Comparison of ENCODE assay signal across 15 cellular contexts in the genomic region with DNA sequence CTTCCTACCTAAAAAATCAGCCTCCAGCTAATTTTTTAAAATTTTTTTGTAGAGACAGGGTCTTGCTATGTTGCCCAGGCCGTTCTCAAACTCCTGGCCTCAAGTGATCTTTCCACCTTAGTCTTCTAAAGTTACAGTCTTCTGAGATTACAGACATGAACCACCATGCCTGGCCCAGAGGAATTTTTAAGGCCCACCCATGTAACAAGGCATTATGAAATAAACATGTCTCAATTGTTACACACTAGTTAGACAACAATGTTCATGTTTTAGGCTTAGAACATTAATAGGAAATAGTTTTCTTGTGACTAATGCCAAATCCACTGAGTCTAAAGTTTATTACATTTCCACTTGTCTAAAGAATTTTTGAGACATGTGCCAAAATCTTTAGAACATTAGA.
DNase-seq lines count a peak whose midpoint lies in the region; ATAC-seq and FAIRE-seq lines count a peak whose summit lies in the region.
"Had no signal": no experiment of that assay in that cellular context is flagged by ENCODE, and none has a peak within 500 bp of the region (broad histone marks: within the 10 kb centered on the region; RNA-seq: fewer than 3 reads in every experiment).

No MANE protein-coding gene starts in this region.

- H3K27me3 ChIP-seq in right cardiac atrium (ENCODE audit: control insufficient read depth, insufficient read depth), result no peaks in the 10 kb centered on the region
- H3K27me3 ChIP-seq: body of pancreas had no signal

- FAIRE-seq in urothelium cell line (lab: Jason Lieb, UNC), result no peak

- H3K4me1 ChIP-seq in right cardiac atrium (ENCODE audit: control insufficient read depth, insufficient read depth, low read length), result peaks cover 3% of the 10 kb centered on the region
- H3K4me1 ChIP-seq: body of pancreas had no signal

- no peaks in the 10 kb centered on the region for H3K9me3 ChIP-seq in right cardiac atrium (ENCODE audit: control insufficient read depth, low read length)
- H3K9me3 ChIP-seq: body of pancreas, mucosa of descending colon had no signal

- ATAC-seq in right cardiac atrium, result peak; percentile 16 to 74
- ATAC-seq: body of pancreas, mucosa of descending colon had no signal

- peak overlapping the region; percentile 45 for H3K27ac ChIP-seq in right cardiac atrium (ENCODE audit: low read length)
- H3K27ac ChIP-seq: body of pancreas, PC-9 had no signal

- H3K4me3 ChIP-seq in right cardiac atrium (ENCODE audit: low read length), result no peak overlapping the region
- H3K4me3 ChIP-seq: body of pancreas, mucosa of descending colon, PC-9 had no signal

- whole genome bisulfite sequencing in right cardiac atrium, result 69% methylated on average over 1 of the region's 1 CpG

- peak; percentile 70 for DNase-seq in HS-5 (ENCODE audit: low read depth)
- DNase-seq in dermis blood vessel endothelial cell, result peak; percentile 60
- DNase-seq in right cardiac atrium, result no peak
- DNase-seq in urothelium cell line (ENCODE audit: low spot score), result peak; percentile 2
- DNase-seq in amygdala (lab: John Stamatoyannopoulos, UW), result no peak
- DNase-seq in DMS79 treated with DMSO at 0.1 percent for 48 hours (lab: John Stamatoyannopoulos, UW), result no peak
- no peak for DNase-seq in posterior cingulate gyrus
- DNase-seq: activated CD4-positive, alpha-beta T cell treated with anti-CD3 and anti-CD28 coated beads, Interleukin-2, amount 50 U/mL, for 1 hour; body of pancreas; COR-L47; mucosa of descending colon; NCI-H1105 treated with DMSO at 0.1 percent for 48 hours; NCI-H510A; PC-9; stimulated activated CD4-positive, alpha-beta T cell treated with anti-CD3 and anti-CD28 coated beads, Interleukin-2, amount 100 ng/mL, for 48 hours had no signal

- intact Hi-C loops in right cardiac atrium (cut with DNase I), result no loop called here
- intact Hi-C loops in posterior cingulate gyrus (cut with DNase I), result no loop called here

Comparison
In these comparisons a context has a peak if more than half of its experiments do, and no peak if none do; other contexts are left out.
1. DNase-seq: peak in HS-5 (single experiment), dermis blood vessel endothelial cell (single experiment) and urothelium cell line (single experiment); none in right cardiac atrium (0 of 3), amygdala (0 of 56), DMS79 treated with DMSO at 0.1 percent for 48 hours (single experiment) and posterior cingulate gyrus (0 of 10).